8 cellular contexts compared by ENCODE assay signal in genomic region chr19:1270168-1270853, GRCh38. TPM values are rescaled to one million over a fixed set of nuclear protein-coding genes. Genes with fewer than 3 reads are reported as not detected.
DNase-seq lines count a peak whose midpoint lies in the region; ATAC-seq lines count a peak whose summit lies in the region.

No MANE protein-coding gene starts in this region.

- peak overlapping the region; percentile 83 for H3K4me3 Mint-ChIP-seq in activated CD8-positive, alpha-beta T cell treated with anti-CD3 and anti-CD28 coated beads, Interleukin-2, amount 10 ng/mL, durations not matched to agents 7 days and 5 days
- peak overlapping the region; percentile 95 to 99 for H3K4me3 Mint-ChIP-seq in stimulated activated naive CD8-positive, alpha-beta T cell treated with anti-CD3 and anti-CD28 coated beads, Interleukin-15, amount 100 ng/mL, for 72 hours

- H3K27me3 Mint-ChIP-seq in activated CD8-positive, alpha-beta T cell treated with anti-CD3 and anti-CD28 coated beads, Interleukin-2, amount 10 ng/mL, durations not matched to agents 7 days and 5 days (ENCODE audit: low read depth) = peaks cover 2% of the 10 kb centered on the region
- H3K27me3 Mint-ChIP-seq in stimulated activated naive CD8-positive, alpha-beta T cell treated with anti-CD3 and anti-CD28 coated beads, Interleukin-15, amount 100 ng/mL, for 72 hours = no peaks in the 10 kb centered on the region

- POLR2A ChIA-PET in activated CD8-positive, alpha-beta T cell treated with anti-CD3 and anti-CD28 coated beads, Interleukin-2, amount 10 ng/mL, durations not matched to agents 7 days and 5 days (lab: Charles Lee) = interaction anchor here (0.7 to 2.6 kb wide), 4 partner anchors 9 to 194 kb away, joined by 3 to 73 read pairs (median 30); no protein-coding TSS in a partner anchor

- peak overlapping the region; percentile 60 for H3K4me3 ChIP-seq in iPS-11a (ENCODE audit: low read depth, low read length)

- H3K36me3 Mint-ChIP-seq in activated CD8-positive, alpha-beta T cell treated with anti-CD3 and anti-CD28 coated beads, Interleukin-2, amount 10 ng/mL, durations not matched to agents 7 days and 5 days (ENCODE audit: low read depth) = peaks cover 53% of the 10 kb centered on the region

- peak; percentile 62 for DNase-seq in NCI-H2196 (lab: John Stamatoyannopoulos, UW; ENCODE audit: unreplicated experiment)
- DNase-seq in NCI-H2196 treated with DMSO at 0.1 percent for 48 hours (lab: John Stamatoyannopoulos, UW; ENCODE audit: unreplicated experiment) = no peak
- no peak for DNase-seq in activated CD8-positive, alpha-beta T cell treated with anti-CD3 and anti-CD28 coated beads, Interleukin-2, amount 10 ng/mL, durations not matched to agents 7 days and 5 days
- DNase-seq in stimulated activated naive CD8-positive, alpha-beta T cell treated with anti-CD3 and anti-CD28 coated beads, Interleukin-15, amount 100 ng/mL, for 72 hours = no peak
- DNase-seq in KG1 (lab: John Stamatoyannopoulos, UW) = no peak
- no peak for DNase-seq in effector CD4-positive, alpha-beta T cell

- CTCF ChIA-PET in activated CD8-positive, alpha-beta T cell treated with anti-CD3 and anti-CD28 coated beads, Interleukin-2, amount 10 ng/mL, durations not matched to agents 7 days and 5 days (lab: Charles Lee) = interaction anchor here (5.2 kb wide), 1 partner anchor 26 kb away, joined by 606 read pairs; the partner anchor contains the start of gene ATP5F1D

- ATAC-seq in activated CD8-positive, alpha-beta T cell treated with anti-CD3 and anti-CD28 coated beads, Interleukin-2, amount 10 ng/mL, durations not matched to agents 7 days and 5 days = no peak
- ATAC-seq in stimulated activated naive CD8-positive, alpha-beta T cell treated with anti-CD3 and anti-CD28 coated beads, Interleukin-15, amount 100 ng/mL, for 72 hours = no peak
- ATAC-seq in GM18858 (IDR thresholded peaks at IDR 0.05; ENCODE audit: unreplicated experiment) = no peak

- peaks cover 66% of the 10 kb centered on the region for H3K4me1 Mint-ChIP-seq in activated CD8-positive, alpha-beta T cell treated with anti-CD3 and anti-CD28 coated beads, Interleukin-2, amount 10 ng/mL, durations not matched to agents 7 days and 5 days (ENCODE audit: low read depth)
- H3K4me1 Mint-ChIP-seq in stimulated activated naive CD8-positive, alpha-beta T cell treated with anti-CD3 and anti-CD28 coated beads, Interleukin-15, amount 100 ng/mL, for 72 hours = peaks cover 88% of the 10 kb centered on the region

- peak overlapping the region; percentile 90 for H3K27ac Mint-ChIP-seq in activated CD8-positive, alpha-beta T cell treated with anti-CD3 and anti-CD28 coated beads, Interleukin-2, amount 10 ng/mL, durations not matched to agents 7 days and 5 days
- H3K27ac Mint-ChIP-seq in stimulated activated naive CD8-positive, alpha-beta T cell treated with anti-CD3 and anti-CD28 coated beads, Interleukin-15, amount 100 ng/mL, for 72 hours = peak overlapping the region; percentile 88 to 99

- no peaks in the 10 kb centered on the region for H3K9me3 Mint-ChIP-seq in activated CD8-positive, alpha-beta T cell treated with anti-CD3 and anti-CD28 coated beads, Interleukin-2, amount 10 ng/mL, durations not matched to agents 7 days and 5 days (ENCODE audit: insufficient read depth)
- H3K9me3 Mint-ChIP-seq in stimulated activated naive CD8-positive, alpha-beta T cell treated with anti-CD3 and anti-CD28 coated beads, Interleukin-15, amount 100 ng/mL, for 72 hours = no peaks in the 10 kb centered on the region

RNA-seq across cellular contexts. Expression of gene CIRBP, which starts 1.2 kb away (rescaled TPM):
- total RNA-seq in activated CD8-positive, alpha-beta T cell treated with anti-CD3 and anti-CD28 coated beads, Interleukin-2, amount 10 ng/mL, durations not matched to agents 7 days and 5 days = 100 to 1,000 TPM; 172 to 195 TPM

RNA-seq across cellular contexts. Expression of gene FAM174C, which starts 5.0 kb away (rescaled TPM):
- total RNA-seq in activated CD8-positive, alpha-beta T cell treated with anti-CD3 and anti-CD28 coated beads, Interleukin-2, amount 10 ng/mL, durations not matched to agents 7 days and 5 days = 10 to 100 TPM; 57.1 TPM

RNA-seq across cellular contexts. Expression of gene EFNA2, which starts 15.4 kb away (rescaled TPM):
- not detected for total RNA-seq in activated CD8-positive, alpha-beta T cell treated with anti-CD3 and anti-CD28 coated beads, Interleukin-2, amount 10 ng/mL, durations not matched to agents 7 days and 5 days

RNA-seq across cellular contexts. Expression of gene MIDN, which starts 21.9 kb away (rescaled TPM):
- total RNA-seq in activated CD8-positive, alpha-beta T cell treated with anti-CD3 and anti-CD28 coated beads, Interleukin-2, amount 10 ng/mL, durations not matched to agents 7 days and 5 days = 10 to 100 TPM; 88.4 to 94.3 TPM

RNA-seq across cellular contexts. Expression of gene ATP5F1D, which starts 28.8 kb away (rescaled TPM):
- total RNA-seq in activated CD8-positive, alpha-beta T cell treated with anti-CD3 and anti-CD28 coated beads, Interleukin-2, amount 10 ng/mL, durations not matched to agents 7 days and 5 days = 100 to 1,000 TPM; 209 to 222 TPM
